In the genomic region with DNA sequence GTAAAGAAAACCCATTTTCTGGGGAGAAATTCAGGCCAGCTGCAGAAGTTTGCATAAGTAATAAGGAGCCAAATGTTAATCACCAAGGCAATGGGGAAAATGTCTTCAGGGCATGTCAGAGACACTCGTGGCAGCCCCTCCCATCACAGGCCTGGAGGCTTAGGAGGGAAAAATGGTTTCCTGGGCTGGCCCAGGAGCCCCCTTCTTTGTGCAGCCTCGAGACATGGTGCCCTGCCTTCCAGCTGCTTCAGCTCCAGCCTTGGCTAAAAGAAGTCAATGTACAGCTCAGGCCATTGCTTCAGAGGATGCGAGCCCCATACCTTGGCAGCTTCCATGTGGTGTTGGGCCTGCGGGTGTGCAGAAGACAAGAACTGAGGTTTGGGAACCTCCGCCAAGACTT, we compare ENCODE assay signal across 21 cellular contexts.
"Had no signal": no experiment of that assay in that cellular context is flagged by ENCODE, and none has a peak within 500 bp of the region (broad histone marks: within the 10 kb centered on the region; RNA-seq: fewer than 3 reads in every experiment).

No MANE protein-coding gene starts in this region.

- H3K4me3 Mint-ChIP-seq: dendritic cell treated with granulocyte-macrophage colony-stimulating factor and Interleukin-4, amounts not matched to agents 40 ng/mL and 50 ng/mL, for 4 days; effector memory CD8-positive, alpha-beta T cell; endodermal cell; mesothelial cell of epicardium had no signal

- H3K27ac Mint-ChIP-seq: dendritic cell treated with granulocyte-macrophage colony-stimulating factor and Interleukin-4, amounts not matched to agents 40 ng/mL and 50 ng/mL, for 4 days; effector memory CD8-positive, alpha-beta T cell; endodermal cell; mesothelial cell of epicardium had no signal

- DNase-seq: colonic mucosa; cortex of kidney; effector CD8-positive, alpha-beta T cell; effector memory CD8-positive, alpha-beta T cell; endodermal cell; esophagus squamous epithelium; foreskin fibroblast; foreskin melanocyte; gastrocnemius medialis; glutamatergic neuron; heart right ventricle; hippocampal formation; left cardiac atrium; left lung; left ventricle myocardium superior; lower lobe of right lung; mesenchymal stem cell; mucosa of descending colon; naive B cell had no signal

- H3K27me3 Mint-ChIP-seq: dendritic cell treated with granulocyte-macrophage colony-stimulating factor and Interleukin-4, amounts not matched to agents 40 ng/mL and 50 ng/mL, for 4 days had no signal

- H3K36me3 ChIP-seq: colonic mucosa, esophagus squamous epithelium, gastrocnemius medialis, heart right ventricle, left lung, lower lobe of right lung had no signal

- H3K9me3 ChIP-seq: colonic mucosa, gastrocnemius medialis, lower lobe of right lung had no signal

- H3K9me3 Mint-ChIP-seq: endodermal cell had no signal

- H3K27me3 ChIP-seq: colonic mucosa, gastrocnemius medialis, left lung had no signal

- H3K4me1 Mint-ChIP-seq: endodermal cell, mesothelial cell of epicardium had no signal

- ATAC-seq: effector memory CD8-positive, alpha-beta T cell; gastrocnemius medialis; heart right ventricle; left cardiac atrium; left lung; left ventricle myocardium superior; lower lobe of right lung; mucosa of descending colon had no signal

- H3K4me3 ChIP-seq: colonic mucosa, esophagus squamous epithelium, gastrocnemius medialis, heart right ventricle, left lung, lower lobe of right lung, mucosa of descending colon had no signal

- H3K27ac ChIP-seq: colonic mucosa, esophagus squamous epithelium, gastrocnemius medialis, heart right ventricle, left lung, lower lobe of right lung had no signal

- H3K4me1 ChIP-seq: colonic mucosa, esophagus squamous epithelium, gastrocnemius medialis, heart right ventricle, left lung, lower lobe of right lung had no signal
